1 cellular context compared by ENCODE assay signal in the genomic region with DNA sequence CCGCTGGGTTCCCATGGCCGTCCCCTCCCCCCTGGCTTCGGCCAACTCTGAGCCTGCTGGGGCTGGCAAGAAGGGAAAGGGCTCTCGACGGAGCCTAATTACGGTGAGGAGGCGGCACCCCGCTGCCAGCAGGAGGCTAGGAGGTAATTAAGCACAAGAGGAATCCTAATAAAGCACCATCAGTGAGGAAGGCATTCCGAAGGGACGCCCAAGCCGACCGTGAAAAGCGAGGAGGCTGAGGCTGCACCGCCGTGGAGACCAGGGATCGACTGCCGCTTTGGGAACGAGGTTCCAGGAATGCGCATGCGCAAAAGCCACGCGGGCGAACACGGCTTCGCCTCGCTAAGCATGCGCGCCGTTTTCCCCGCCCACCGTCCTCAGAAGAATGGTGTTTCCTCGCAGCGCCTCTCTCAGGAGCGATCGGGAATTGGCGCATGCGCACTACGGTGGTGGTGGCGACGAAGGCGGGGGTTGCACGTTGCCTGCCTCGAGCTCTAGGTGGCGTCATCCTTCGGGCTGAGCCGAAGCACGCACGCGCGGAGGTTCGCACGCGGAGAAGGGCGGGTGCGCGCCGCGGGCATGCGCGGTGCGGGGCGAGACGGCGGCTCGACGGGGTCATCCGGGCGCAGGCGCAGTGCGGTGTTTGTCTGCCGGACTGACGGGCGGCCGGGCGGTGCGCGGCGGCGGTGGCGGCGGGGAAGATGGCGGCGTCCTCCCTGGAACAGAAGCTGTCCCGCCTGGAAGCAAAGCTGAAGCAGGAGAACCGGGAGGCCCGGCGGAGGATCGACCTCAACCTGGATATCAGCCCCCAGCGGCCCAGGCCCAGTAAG.
TF ChIP-seq lines count a peak whose summit lies in the region.

Gene MAP2K7 (plus strand): TSS at position 634 of the 830 bp plus-strand sequence. CDS start 68 bp downstream, at position 702.

TF ChIP-seq in HepG2, 621 proteins besides CTCF, POLR2A, EP300 and RAD21 (continued from another document and continues in another):
- peak; percentile 88; the same call in 1 of the 2 replicates for TF ChIP-seq NR2F6 (IDR thresholded peaks at IDR 0.05)
- peak; percentile 82; the same call in 1 of the 2 replicates for TF ChIP-seq NR2F6 (CRISPR knock-in tag; IDR thresholded peaks at IDR 0.05)
- TF ChIP-seq ZBTB7B (CRISPR knock-in tag; IDR thresholded peaks at IDR 0.05), result peak; percentile 62; the same call in 1 of the 2 replicates
- TF ChIP-seq ZSCAN21 (CRISPR knock-in tag; IDR thresholded peaks at IDR 0.05; ENCODE audit: borderline replicate concordance), result peak; percentile 66; the same call in 1 of the 2 replicates
- no peak for TF ChIP-seq HNF4A (CRISPR knock-in tag; IDR thresholded peaks at IDR 0.05)
- TF ChIP-seq PCBP1 (IDR thresholded peaks at IDR 0.05; ENCODE audit: borderline replicate concordance, low read depth, low read length), result peak; percentile 83; the same call in 1 of the 2 replicates
- TF ChIP-seq KDM4B (CRISPR knock-in tag; IDR thresholded peaks at IDR 0.05), result no peak
- no peak for TF ChIP-seq SUZ12 (IDR thresholded peaks at IDR 0.05; ENCODE audit: low read depth, low read length)
- TF ChIP-seq ZNF510 (CRISPR knock-in tag; IDR thresholded peaks at IDR 0.05; ENCODE audit: low read depth), result peak; percentile 77; the same call in 1 of the 2 replicates
- no peak for TF ChIP-seq RBM22 (optimal IDR thresholded peaks at IDR 0.05; ENCODE audit: low read length)
- peak; percentile 50 for TF ChIP-seq SOX5 (CRISPR knock-in tag; IDR thresholded peaks at IDR 0.05; ENCODE audit: borderline replicate concordance)
- TF ChIP-seq ZNF124 (CRISPR knock-in tag; IDR thresholded peaks at IDR 0.05), result peak; percentile 97; the same call in 1 of the 2 replicates
- TF ChIP-seq FOSL2 (CRISPR knock-in tag; IDR thresholded peaks at IDR 0.05), result peak; percentile 57
- no peak for TF ChIP-seq GTF2F1 (IDR thresholded peaks at IDR 0.05; ENCODE audit: low read length)
- no peak for TF ChIP-seq ZFP36L1 (CRISPR knock-in tag; IDR thresholded peaks at IDR 0.05)
- TF ChIP-seq TCF12 (IDR thresholded peaks at IDR 0.05), result no peak
- no peak for TF ChIP-seq TCF12 (CRISPR knock-in tag; IDR thresholded peaks at IDR 0.05)
- peak; percentile 89 for TF ChIP-seq MNT (IDR thresholded peaks at IDR 0.05)
- TF ChIP-seq NFE2L2 (IDR thresholded peaks at IDR 0.05; ENCODE audit: low read length), result no peak
- peak; percentile 66; the same call in 1 of the 2 replicates for TF ChIP-seq ZNF350 (CRISPR knock-in tag; IDR thresholded peaks at IDR 0.05; ENCODE audit: borderline replicate concordance, low read depth)
- 0 out of 2 replicates have a peak, but pooled peaks have one; percentile 71 for TF ChIP-seq ZNF230 (CRISPR knock-in tag; IDR thresholded peaks at IDR 0.05)
- TF ChIP-seq ZNF33B (CRISPR knock-in tag; IDR thresholded peaks at IDR 0.05), result peak; percentile 84
- TF ChIP-seq ZNF749 (CRISPR knock-in tag; IDR thresholded peaks at IDR 0.05; ENCODE audit: borderline replicate concordance), result peak; percentile 82
- no peak for TF ChIP-seq MTA3 (CRISPR knock-in tag; IDR thresholded peaks at IDR 0.05)
- no peak; the same call in 1 of the 2 replicates for TF ChIP-seq PHF21A (CRISPR knock-in tag; IDR thresholded peaks at IDR 0.05)
- peak; percentile 84 for TF ChIP-seq SP5 (CRISPR knock-in tag; IDR thresholded peaks at IDR 0.05; ENCODE audit: borderline replicate concordance, low read depth)
- peak; percentile 49 for TF ChIP-seq SMAD9 (CRISPR knock-in tag; IDR thresholded peaks at IDR 0.05)
- TF ChIP-seq, protein P1, sequence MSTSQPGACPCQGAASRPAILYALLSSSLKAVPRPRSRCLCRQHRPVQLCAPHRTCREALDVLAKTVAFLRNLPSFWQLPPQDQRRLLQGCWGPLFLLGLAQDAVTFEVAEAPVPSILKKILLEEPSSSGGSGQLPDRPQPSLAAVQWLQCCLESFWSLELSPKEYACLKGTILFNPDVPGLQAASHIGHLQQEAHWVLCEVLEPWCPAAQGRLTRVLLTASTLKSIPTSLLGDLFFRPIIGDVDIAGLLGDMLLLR (CRISPR knock-in tag; IDR thresholded peaks at IDR 0.05), result no peak; the same call in 1 of the 2 replicates
- TF ChIP-seq MXD4 (CRISPR knock-in tag; IDR thresholded peaks at IDR 0.05), result peak; percentile 95
- TF ChIP-seq TP53 (CRISPR knock-in tag; conservative IDR thresholded peaks at IDR 0.05), result no peak
- no peak for TF ChIP-seq SRF (IDR thresholded peaks at IDR 0.05; ENCODE audit: low read depth, low read length)
- TF ChIP-seq NKX3-1 (CRISPR knock-in tag; IDR thresholded peaks at IDR 0.05), result no peak
- peak; percentile 72 for TF ChIP-seq KMT2B (CRISPR knock-in tag; IDR thresholded peaks at IDR 0.05)
- TF ChIP-seq ELF1 (CRISPR knock-in tag; IDR thresholded peaks at IDR 0.05), result no peak; the same call in 1 of the 2 replicates
- no peak for TF ChIP-seq ZNF3 (CRISPR knock-in tag; IDR thresholded peaks at IDR 0.05)
- 0 out of 2 replicates have a peak, but pooled peaks have one; percentile 24 for TF ChIP-seq HDAC1 (CRISPR knock-in tag; IDR thresholded peaks at IDR 0.05)
- TF ChIP-seq ATM (IDR thresholded peaks at IDR 0.05; ENCODE audit: borderline replicate concordance), result no peak
- TF ChIP-seq ZC3H4 (CRISPR knock-in tag; IDR thresholded peaks at IDR 0.05; ENCODE audit: borderline replicate concordance), result no peak
- TF ChIP-seq ZNF562 (CRISPR knock-in tag; IDR thresholded peaks at IDR 0.05; ENCODE audit: borderline replicate concordance), result no peak
- TF ChIP-seq NFE2 (CRISPR knock-in tag; IDR thresholded peaks at IDR 0.05), result no peak
- TF ChIP-seq RFX3 (CRISPR knock-in tag; IDR thresholded peaks at IDR 0.05), result no peak
- TF ChIP-seq, protein P2, sequence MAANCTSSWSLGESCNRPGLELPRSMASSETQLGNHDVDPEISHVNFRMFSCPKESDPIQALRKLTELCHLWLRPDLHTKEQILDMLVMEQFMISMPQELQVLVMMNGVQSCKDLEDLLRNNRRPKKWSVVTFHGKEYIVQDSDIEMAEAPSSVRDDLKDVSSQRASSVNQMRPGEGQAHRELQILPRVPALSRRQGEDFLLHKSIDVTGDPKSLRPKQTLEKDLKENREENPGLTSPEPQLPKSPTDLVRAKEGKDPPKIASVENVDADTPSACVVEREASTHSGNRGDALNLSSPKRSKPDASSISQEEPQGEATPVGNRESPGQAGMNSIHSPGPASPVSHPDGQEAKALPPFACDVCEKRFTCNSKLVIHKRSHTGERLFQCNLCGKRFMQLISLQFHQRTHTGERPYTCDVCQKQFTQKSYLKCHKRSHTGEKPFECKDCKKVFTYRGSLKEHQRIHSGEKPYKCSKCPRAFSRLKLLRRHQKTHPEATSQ (CRISPR knock-in tag; IDR thresholded peaks at IDR 0.05; ENCODE audit: borderline replicate concordance), result peak; percentile 5; the same call in 1 of the 2 replicates
- peak; percentile 92 for TF ChIP-seq CHCHD3 (CRISPR knock-in tag; IDR thresholded peaks at IDR 0.05)
- peak in 1 of 2 experiments; percentile 88; a peak in 2 of 4 replicates for TF ChIP-seq ATF4 (CRISPR knock-in tag; IDR thresholded peaks at IDR 0.05)
- peak; percentile 64; the same call in 1 of the 2 replicates for TF ChIP-seq ZNF670 (CRISPR knock-in tag; IDR thresholded peaks at IDR 0.05; ENCODE audit: borderline replicate concordance)
- TF ChIP-seq ZNF207 (IDR thresholded peaks at IDR 0.05; ENCODE audit: borderline replicate concordance), result no peak
- TF ChIP-seq, protein P3, sequence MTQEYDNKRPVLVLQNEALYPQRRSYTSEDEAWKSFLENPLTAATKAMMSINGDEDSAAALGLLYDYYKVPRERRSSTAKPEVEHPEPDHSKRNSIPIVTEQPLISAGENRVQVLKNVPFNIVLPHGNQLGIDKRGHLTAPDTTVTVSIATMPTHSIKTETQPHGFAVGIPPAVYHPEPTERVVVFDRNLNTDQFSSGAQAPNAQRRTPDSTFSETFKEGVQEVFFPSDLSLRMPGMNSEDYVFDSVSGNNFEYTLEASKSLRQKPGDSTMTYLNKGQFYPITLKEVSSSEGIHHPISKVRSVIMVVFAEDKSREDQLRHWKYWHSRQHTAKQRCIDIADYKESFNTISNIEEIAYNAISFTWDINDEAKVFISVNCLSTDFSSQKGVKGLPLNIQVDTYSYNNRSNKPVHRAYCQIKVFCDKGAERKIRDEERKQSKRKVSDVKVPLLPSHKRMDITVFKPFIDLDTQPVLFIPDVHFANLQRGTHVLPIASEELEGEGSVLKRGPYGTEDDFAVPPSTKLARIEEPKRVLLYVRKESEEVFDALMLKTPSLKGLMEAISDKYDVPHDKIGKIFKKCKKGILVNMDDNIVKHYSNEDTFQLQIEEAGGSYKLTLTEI (CRISPR knock-in tag; conservative IDR thresholded peaks at IDR 0.05), result no peak
- TF ChIP-seq CENPX (CRISPR knock-in tag; IDR thresholded peaks at IDR 0.05), result no peak
- TF ChIP-seq TSC22D2 (CRISPR knock-in tag; IDR thresholded peaks at IDR 0.05; ENCODE audit: borderline replicate concordance), result peak; percentile 90; the same call in 1 of the 2 replicates
- TF ChIP-seq ZMYM4 (CRISPR knock-in tag; IDR thresholded peaks at IDR 0.05), result peak; percentile 72; the same call in 1 of the 2 replicates
- TF ChIP-seq THAP11 (CRISPR knock-in tag; IDR thresholded peaks at IDR 0.05), result peak; percentile 89
- TF ChIP-seq ZBTB43 (CRISPR knock-in tag; conservative IDR thresholded peaks at IDR 0.05), result peak; percentile 86
- no peak for TF ChIP-seq ZNF549 (CRISPR knock-in tag; IDR thresholded peaks at IDR 0.05)
- peak; percentile 83 for TF ChIP-seq XRCC5 (optimal IDR thresholded peaks at IDR 0.05; ENCODE audit: low read length)
- peak; percentile 66; the same call in 1 of the 2 replicates for TF ChIP-seq ARHGAP35 (CRISPR knock-in tag; IDR thresholded peaks at IDR 0.05; ENCODE audit: borderline replicate concordance)
- TF ChIP-seq TAF1 (CRISPR knock-in tag; IDR thresholded peaks at IDR 0.05), result peak; percentile 98
- TF ChIP-seq PLRG1 (conservative IDR thresholded peaks at IDR 0.05), result no peak
- TF ChIP-seq PAX8 (CRISPR knock-in tag; IDR thresholded peaks at IDR 0.05; ENCODE audit: borderline replicate concordance), result no peak
- TF ChIP-seq ZNF576 (CRISPR knock-in tag; IDR thresholded peaks at IDR 0.05), result no peak
- TF ChIP-seq DRAP1 (CRISPR knock-in tag; IDR thresholded peaks at IDR 0.05), result peak; percentile 86
- peak; percentile 27; the same call in 1 of the 2 replicates for TF ChIP-seq ZNF138 (CRISPR knock-in tag; IDR thresholded peaks at IDR 0.05; ENCODE audit: low read depth)
- peak; percentile 89; the same call in 1 of the 2 replicates for TF ChIP-seq ZNF790 (CRISPR knock-in tag; IDR thresholded peaks at IDR 0.05; ENCODE audit: borderline replicate concordance)
- TF ChIP-seq ZMAT5 (CRISPR knock-in tag; IDR thresholded peaks at IDR 0.05; ENCODE audit: borderline replicate concordance, low read depth), result no peak
- TF ChIP-seq SMAD3 (CRISPR knock-in tag; IDR thresholded peaks at IDR 0.05), result peak; percentile 89
- TF ChIP-seq NONO (IDR thresholded peaks at IDR 0.05), result no peak
- TF ChIP-seq NONO (CRISPR knock-in tag; conservative IDR thresholded peaks at IDR 0.05), result peak; percentile 93
- TF ChIP-seq KAT8 (CRISPR knock-in tag; IDR thresholded peaks at IDR 0.05), result peak; percentile 79
- no peak for TF ChIP-seq PHB2 (IDR thresholded peaks at IDR 0.05; ENCODE audit: partially characterized antibody)
- TF ChIP-seq, protein P4, sequence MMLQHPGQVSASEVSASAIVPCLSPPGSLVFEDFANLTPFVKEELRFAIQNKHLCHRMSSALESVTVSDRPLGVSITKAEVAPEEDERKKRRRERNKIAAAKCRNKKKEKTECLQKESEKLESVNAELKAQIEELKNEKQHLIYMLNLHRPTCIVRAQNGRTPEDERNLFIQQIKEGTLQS (CRISPR knock-in tag; IDR thresholded peaks at IDR 0.05), result peak; percentile 46; the same call in 1 of the 2 replicates
- no peak for TF ChIP-seq ZBTB20 (CRISPR knock-in tag; IDR thresholded peaks at IDR 0.05; ENCODE audit: borderline replicate concordance, low read depth)
- TF ChIP-seq ZNF121 (CRISPR knock-in tag; IDR thresholded peaks at IDR 0.05), result peak; percentile 51; the same call in 1 of the 2 replicates
- no peak for TF ChIP-seq EHMT2 (IDR thresholded peaks at IDR 0.05; ENCODE audit: borderline replicate concordance, low read depth, low read length)
- peak; percentile 91 for TF ChIP-seq HOXA3 (CRISPR knock-in tag; IDR thresholded peaks at IDR 0.05)
